26 cellular contexts compared by ENCODE assay signal in genomic region chr4:72592076-72592475, GRCh38. TPM values are rescaled to one million over a fixed set of nuclear protein-coding genes. Genes with fewer than 3 reads are reported as not detected.
"Had no signal": no experiment of that assay in that cellular context is flagged by ENCODE, and none has a peak within 500 bp of the region (broad histone marks: within the 10 kb centered on the region; RNA-seq: fewer than 3 reads in every experiment).

No MANE protein-coding gene starts in this region.

- H3K36me3 ChIP-seq: breast epithelium, SJSA1, WERI-Rb-1 had no signal

- H3K9me3 ChIP-seq: breast epithelium, SJSA1 had no signal

- H3K27ac Mint-ChIP-seq: activated CD4-positive, alpha-beta T cell treated with anti-CD3 and anti-CD28 coated beads for 36 hours; activated CD8-positive, alpha-beta T cell treated with anti-CD3 and anti-CD28 coated beads for 36 hours; activated naive CD4-positive, alpha-beta T cell treated with anti-CD3 and anti-CD28 coated beads, Interleukin-2, amount 10 ng/mL, durations not matched to agents 7 days and 5 days; activated naive CD8-positive, alpha-beta T cell treated with anti-CD3 and anti-CD28 coated beads for 36 hours; activated T-cell treated with anti-CD3 and anti-CD28 coated beads, Interleukin-2, amount 50 U/mL, for 72 hours; activated T-helper 2 cell treated with anti-CD3 and anti-CD28 coated beads, Interferon-gamma antibody, Interleukin-2, Interleukin-4, amounts not matched to agents 10 μg/mL and 5 μg/mL and 100 μg/mL, durations not matched to agents 14 hours and 24 hours and 36 hours; IgD-negative memory B cell; T-cell had no signal

- H3K4me1 ChIP-seq: breast epithelium, SJSA1 had no signal

- H3K27ac ChIP-seq: breast epithelium, KMS-11, SJSA1, WERI-Rb-1 had no signal

- DNase-seq: activated CD4-positive, alpha-beta T cell treated with anti-CD3 and anti-CD28 coated beads for 36 hours; activated CD8-positive, alpha-beta memory T cell treated with anti-CD3 and anti-CD28 coated beads, Interleukin-2, amount 50 U/mL, for 4 hours; activated CD8-positive, alpha-beta T cell treated with anti-CD3 and anti-CD28 coated beads for 36 hours; activated gamma-delta T cell treated with Interleukin-2 at 50 U/mL for 16 hours; activated naive CD4-positive, alpha-beta T cell treated with anti-CD3 and anti-CD28 coated beads, Interleukin-2, amount 10 ng/mL, durations not matched to agents 7 days and 5 days; activated naive CD8-positive, alpha-beta T cell treated with anti-CD3 and anti-CD28 coated beads for 36 hours; activated T-cell treated with anti-CD3 and anti-CD28 coated beads, Interleukin-2, amount 50 U/mL, for 72 hours; caudate nucleus; NCI-H1092; NCI-H1694; NCI-H2029 treated with DMSO at 0.1 percent for 48 hours; NCI-H345; NCI-H510A treated with DMSO at 0.1 percent for 48 hours; NCI-H69; NK-92 treated with Interleukin-12 subunit alpha and Interleukin-12 subunit beta, amount 100 ng/mL, for 24 hours; PC-3; SHP77; T-cell; T-helper 2 cell; T1000; WERI-Rb-1 had no signal

- H3K9ac ChIP-seq: KMS-11 had no signal

- H3K4me3 ChIP-seq: breast epithelium, SJSA1 had no signal

- H3K36me3 Mint-ChIP-seq: activated naive CD4-positive, alpha-beta T cell treated with anti-CD3 and anti-CD28 coated beads, Interleukin-2, amount 10 ng/mL, durations not matched to agents 7 days and 5 days; activated naive CD8-positive, alpha-beta T cell treated with anti-CD3 and anti-CD28 coated beads for 36 hours; IgD-negative memory B cell; T-cell had no signal

- H3K27me3 ChIP-seq: breast epithelium, SJSA1 had no signal

- H3K4me1 Mint-ChIP-seq: activated CD4-positive, alpha-beta T cell treated with anti-CD3 and anti-CD28 coated beads for 36 hours; activated naive CD4-positive, alpha-beta T cell treated with anti-CD3 and anti-CD28 coated beads, Interleukin-2, amount 10 ng/mL, durations not matched to agents 7 days and 5 days; activated naive CD8-positive, alpha-beta T cell treated with anti-CD3 and anti-CD28 coated beads for 36 hours; IgD-negative memory B cell; T-cell had no signal

- H3K4me2 ChIP-seq: KMS-11 had no signal

- H3K27me3 Mint-ChIP-seq: activated CD4-positive, alpha-beta T cell treated with anti-CD3 and anti-CD28 coated beads for 36 hours; activated CD8-positive, alpha-beta T cell treated with anti-CD3 and anti-CD28 coated beads for 36 hours; activated naive CD4-positive, alpha-beta T cell treated with anti-CD3 and anti-CD28 coated beads, Interleukin-2, amount 10 ng/mL, durations not matched to agents 7 days and 5 days; IgD-negative memory B cell; T-cell had no signal

- H3K9me3 Mint-ChIP-seq: activated CD8-positive, alpha-beta T cell treated with anti-CD3 and anti-CD28 coated beads for 36 hours; activated T-helper 2 cell treated with anti-CD3 and anti-CD28 coated beads, Interferon-gamma antibody, Interleukin-2, Interleukin-4, amounts not matched to agents 10 μg/mL and 5 μg/mL and 100 μg/mL, durations not matched to agents 14 hours and 24 hours and 36 hours; IgD-negative memory B cell; T-cell had no signal

- ATAC-seq: activated CD4-positive, alpha-beta T cell treated with anti-CD3 and anti-CD28 coated beads for 36 hours; activated CD8-positive, alpha-beta T cell treated with anti-CD3 and anti-CD28 coated beads for 36 hours; activated T-cell treated with anti-CD3 and anti-CD28 coated beads, Interleukin-2, amount 50 U/mL, for 72 hours; PC-3; T-cell had no signal

- H3K4me3 Mint-ChIP-seq: activated CD4-positive, alpha-beta T cell treated with anti-CD3 and anti-CD28 coated beads for 36 hours; activated CD8-positive, alpha-beta T cell treated with anti-CD3 and anti-CD28 coated beads for 36 hours; activated naive CD4-positive, alpha-beta T cell treated with anti-CD3 and anti-CD28 coated beads, Interleukin-2, amount 10 ng/mL, durations not matched to agents 7 days and 5 days; activated naive CD8-positive, alpha-beta T cell treated with anti-CD3 and anti-CD28 coated beads for 36 hours; activated T-cell treated with anti-CD3 and anti-CD28 coated beads, Interleukin-2, amount 50 U/mL, for 72 hours; IgD-negative memory B cell; T-cell had no signal

RNA-seq across cellular contexts. Expression of gene ADAMTS3, which starts 23.1 kb away (rescaled TPM):
- total RNA-seq: activated CD4-positive, alpha-beta T cell treated with anti-CD3 and anti-CD28 coated beads for 36 hours; activated CD8-positive, alpha-beta T cell treated with anti-CD3 and anti-CD28 coated beads for 36 hours; activated naive CD8-positive, alpha-beta T cell treated with anti-CD3 and anti-CD28 coated beads for 36 hours; activated T-cell treated with anti-CD3 and anti-CD28 coated beads, Interleukin-2, amount 50 U/mL, for 72 hours; activated T-helper 2 cell treated with anti-CD3 and anti-CD28 coated beads, Interferon-gamma antibody, Interleukin-2, Interleukin-4, amounts not matched to agents 10 μg/mL and 5 μg/mL and 100 μg/mL, durations not matched to agents 14 hours and 24 hours and 36 hours; T-cell had no signal
- polyA plus RNA-seq: IgD-negative memory B cell had no signal
